ENCODE assay signal across 21 cellular contexts in genomic region chr5:131185523-131186104, GRCh38.
"Had no signal": no experiment of that assay in that cellular context is flagged by ENCODE, and none has a peak within 500 bp of the region (broad histone marks: within the 10 kb centered on the region; RNA-seq: fewer than 3 reads in every experiment).

No MANE protein-coding gene starts in this region.

- ATAC-seq: activated CD4-positive, CD25-positive, alpha-beta regulatory T cell treated with anti-CD3 and anti-CD28 coated beads, Interleukin-2, amount 50 U/mL, for 24 hours; activated CD8-positive, alpha-beta memory T cell treated with anti-CD3 and anti-CD28 coated beads, Interleukin-2, amount 10 ng/mL, durations not matched to agents 7 days and 5 days; activated naive CD4-positive, alpha-beta T cell treated with anti-CD3 and anti-CD28 coated beads, Interleukin-2, amount 50 U/mL, for 72 hours had no signal

- H3K9me3 Mint-ChIP-seq: activated naive CD4-positive, alpha-beta T cell treated with anti-CD3 and anti-CD28 coated beads, Interleukin-2, amount 50 U/mL, for 72 hours; activated T-cell treated with anti-CD3 and anti-CD28 coated beads, Interleukin-2, amount 50 U/mL, for 24 hours; activated T-helper 1 cell treated with anti-CD3 and anti-CD28 coated beads, Interleukin-12 subunit alpha, Interleukin-12 subunit beta, Interleukin-2, Interleukin-4 antibody, amounts not matched to agents 30 ng/mL and 10 ng/mL and 1 ng/mL, durations not matched to agents 14 hours and 24 hours and 36 hours; T-helper 1 cell treated with Interleukin-12 subunit alpha and Interleukin-12 subunit beta and Interleukin-4 antibody, amounts not matched to agents 30 μg/mL and 1 μg/mL, for 36 hours had no signal

- H3K27me3 Mint-ChIP-seq: activated CD8-positive, alpha-beta memory T cell treated with anti-CD3 and anti-CD28 coated beads, Interleukin-2, amount 10 ng/mL, durations not matched to agents 7 days and 5 days; activated T-cell treated with anti-CD3 and anti-CD28 coated beads, Interleukin-2, amount 50 U/mL, for 24 hours had no signal

- H3K4me1 ChIP-seq: colonic mucosa had no signal

- H3K27ac Mint-ChIP-seq: activated CD8-positive, alpha-beta memory T cell treated with anti-CD3 and anti-CD28 coated beads, Interleukin-2, amount 10 ng/mL, durations not matched to agents 7 days and 5 days; activated T-cell treated with anti-CD3 and anti-CD28 coated beads, Interleukin-2, amount 50 U/mL, for 24 hours; activated T-helper 1 cell treated with anti-CD3 and anti-CD28 coated beads, Interleukin-12 subunit alpha, Interleukin-12 subunit beta, Interleukin-2, Interleukin-4 antibody, amounts not matched to agents 30 ng/mL and 10 ng/mL and 1 ng/mL, durations not matched to agents 14 hours and 24 hours and 36 hours; T-helper 1 cell treated with Interleukin-12 subunit alpha and Interleukin-12 subunit beta and Interleukin-4 antibody, amounts not matched to agents 30 μg/mL and 1 μg/mL, for 36 hours had no signal

- H3K4me3 Mint-ChIP-seq: activated CD8-positive, alpha-beta memory T cell treated with anti-CD3 and anti-CD28 coated beads, Interleukin-2, amount 10 ng/mL, durations not matched to agents 7 days and 5 days; activated T-cell treated with anti-CD3 and anti-CD28 coated beads, Interleukin-2, amount 50 U/mL, for 24 hours; activated T-helper 1 cell treated with anti-CD3 and anti-CD28 coated beads, Interleukin-12 subunit alpha, Interleukin-12 subunit beta, Interleukin-2, Interleukin-4 antibody, amounts not matched to agents 30 ng/mL and 10 ng/mL and 1 ng/mL, durations not matched to agents 14 hours and 24 hours and 36 hours; T-helper 1 cell treated with Interleukin-12 subunit alpha and Interleukin-12 subunit beta and Interleukin-4 antibody, amounts not matched to agents 30 μg/mL and 1 μg/mL, for 36 hours had no signal

- H3K4me3 ChIP-seq: colonic mucosa, MG63 had no signal

- DNase-seq: activated CD4-positive, alpha-beta T cell treated with anti-CD3 and anti-CD28 coated beads for 4 hours; activated CD4-positive, alpha-beta T cell treated with anti-CD3 and anti-CD28 coated beads, Interleukin-2, amount 50 U/mL, for 48 hours; activated CD8-positive, alpha-beta memory T cell treated with anti-CD3 and anti-CD28 coated beads, Interleukin-2, amount 10 ng/mL, durations not matched to agents 7 days and 5 days; activated effector memory CD4-positive, alpha-beta T cell treated with anti-CD3 and anti-CD28 coated beads, Interleukin-2, amount 50 U/mL, for 16 hours; activated naive CD4-positive, alpha-beta T cell treated with Interleukin-2 at 50 U/mL for 16 hours; activated T-cell treated with anti-CD3 and anti-CD28 coated beads, Interleukin-2, amount 50 U/mL, for 24 hours; anterior cingulate cortex; cerebellar nuclear complex; colonic mucosa; MG63; MV-4-11; NCI-H1105; NCI-H1436; NCI-H1694 treated with DMSO at 0.1 percent for 48 hours; NCI-H2029 treated with DMSO at 0.1 percent for 48 hours; NCI-H510A treated with DMSO at 0.1 percent for 48 hours had no signal

- H3K27ac ChIP-seq: colonic mucosa had no signal

- H3K27me3 ChIP-seq: colonic mucosa, MG63 had no signal

- H3K36me3 ChIP-seq: colonic mucosa had no signal

- H3K9me3 ChIP-seq: colonic mucosa, MG63 had no signal

- FAIRE-seq: RCC 7860 had no signal
